ENCODE assay signal across 8 cellular contexts in the genomic region with DNA sequence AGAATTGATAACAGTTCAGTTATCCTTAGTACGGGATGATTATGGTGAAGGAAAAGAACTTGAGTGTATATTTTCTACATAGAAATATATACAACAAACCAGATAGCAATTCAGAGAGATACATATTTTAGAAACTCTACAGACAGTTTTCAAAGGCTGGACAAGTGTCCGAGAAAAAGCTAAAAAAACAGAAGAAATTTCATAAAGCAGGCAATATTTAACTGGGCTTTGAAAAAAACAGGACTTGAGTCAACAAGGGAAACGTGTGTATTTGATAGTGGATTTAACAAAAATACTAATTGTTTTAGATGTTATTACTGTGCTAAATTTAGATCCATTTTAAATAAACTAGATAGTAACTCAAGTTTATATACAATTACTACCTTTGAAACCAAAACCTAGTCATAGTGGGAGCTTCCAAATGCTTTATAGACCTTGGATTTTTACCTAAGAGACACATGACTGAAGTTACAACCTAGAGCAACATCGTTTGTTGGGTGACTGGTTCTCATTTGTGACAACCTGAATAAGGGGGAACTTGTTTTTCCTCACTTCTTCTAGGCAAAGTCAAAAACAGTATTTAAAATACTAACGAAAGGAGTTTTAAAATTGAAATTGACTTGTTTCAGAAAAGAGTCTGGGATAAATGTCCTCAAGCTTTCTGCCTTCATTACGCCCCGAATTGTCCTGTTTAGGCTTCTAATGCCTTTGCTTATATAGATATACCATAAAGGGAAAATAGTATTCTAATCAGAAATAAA.
A peak's percentile ranks its signal among the peaks of the same experiment; 100 is the strongest.
DNase-seq lines count a peak whose midpoint lies in the region; ATAC-seq and TF ChIP-seq lines count a peak whose summit lies in the region.

No MANE protein-coding gene starts in this region.

- ATAC-seq in DND-41 (ENCODE audit: insufficient read depth, low read depth) (no peak), HG02759 (IDR thresholded peaks at IDR 0.05; ENCODE audit: unreplicated experiment) (no peak)

- H3K18ac ChIP-seq in trophoblast cell (ENCODE audit: low read length), result no peak overlapping the region

- H3K79me1 ChIP-seq in trophoblast cell (ENCODE audit: low read length), result peaks cover 11% of the 10 kb centered on the region

- peak overlapping the region; percentile 65 for H3K4me2 ChIP-seq in DND-41 (ENCODE audit: insufficient read depth, low read length)
- H3K4me2 ChIP-seq in trophoblast cell (ENCODE audit: low read length), result peak overlapping the region; percentile 97

- H2AFZ ChIP-seq in DND-41 (ENCODE audit: low read depth, low read length) (no peak overlapping the region), trophoblast cell (ENCODE audit: insufficient read depth, low read length, poor library complexity) (no peak overlapping the region)

- no peak for TF ChIP-seq CTCF in DND-41 (IDR thresholded peaks at IDR 0.05; ENCODE audit: borderline replicate concordance, extremely low read depth, low read length, poor library complexity, severe bottlenecking)
- no peak for TF ChIP-seq CTCF in epithelial cell of proximal tubule (conservative IDR thresholded peaks at IDR 0.05; ENCODE audit: low read depth, low read length)

- no CpG with 5 or more reads among the region's 7 CpGs for WGBS in trophoblast cell (ENCODE audit: extremely low coverage, insufficient coverage, insufficient read length)

- H3K23ac ChIP-seq in trophoblast cell (ENCODE audit: low read length), result no peak overlapping the region

- H2BK120ac ChIP-seq in trophoblast cell (ENCODE audit: insufficient read depth, low read length, poor library complexity), result no peak overlapping the region

- H2BK5ac ChIP-seq in trophoblast cell (ENCODE audit: low read depth, low read length, poor library complexity), result no peak overlapping the region

- H4K91ac ChIP-seq in trophoblast cell (ENCODE audit: low read depth, low read length), result no peak overlapping the region

- H3K79me2 ChIP-seq in DND-41 (ENCODE audit: insufficient read depth, low read length) (peaks cover 40% of the 10 kb centered on the region), trophoblast cell (ENCODE audit: control insufficient read depth, insufficient read depth, low read length, poor library complexity) (peaks cover 7% of the 10 kb centered on the region)

- H2AK5ac ChIP-seq in trophoblast cell (ENCODE audit: low read length), result no peak overlapping the region

- DNase-seq in DND-41 (no peak), NCI-H146 (lab: John Stamatoyannopoulos, UW) (peak; percentile 44), epithelial cell of proximal tubule (ENCODE audit: low read depth) (no peak), trophoblast cell (no peak), LoVo (ENCODE audit: low spot score) (no peak), NCI-H1930 (lab: John Stamatoyannopoulos, UW) (no peak)
- no peak for DNase-seq in stimulated activated CD4-positive, alpha-beta T cell treated with anti-CD3 and anti-CD28 coated beads, Interleukin-2, amount 100 ng/mL, for 48 hours

- no peaks in the 10 kb centered on the region for H3K9me3 ChIP-seq in DND-41 (ENCODE audit: insufficient read depth, low read length, severe bottlenecking)
- no peaks in the 10 kb centered on the region for H3K9me3 ChIP-seq in trophoblast cell (ENCODE audit: insufficient read depth, low read depth, low read length)

- H4K8ac ChIP-seq in trophoblast cell (ENCODE audit: low read depth, low read length), result no peak overlapping the region

- H3K9ac ChIP-seq in DND-41 (ENCODE audit: low read depth, low read length) (peak overlapping the region; percentile 83), trophoblast cell (ENCODE audit: low read length) (no peak overlapping the region)

- no peak overlapping the region for H3K4ac ChIP-seq in trophoblast cell (ENCODE audit: low read depth, low read length)

- H4K20me1 ChIP-seq in DND-41 (ENCODE audit: insufficient read depth, low read length), result no peaks in the 10 kb centered on the region

- H3K14ac ChIP-seq in trophoblast cell (ENCODE audit: low read length), result peak overlapping the region; percentile 48

- no peaks in the 10 kb centered on the region for H3K27me3 ChIP-seq in DND-41 (ENCODE audit: insufficient read depth, low read length, poor library complexity)
- H3K27me3 ChIP-seq in trophoblast cell (ENCODE audit: insufficient read depth, low read length), result no peaks in the 10 kb centered on the region

- H3K4me1 ChIP-seq in DND-41 (ENCODE audit: insufficient read depth, low read length) (peaks cover 72% of the 10 kb centered on the region), trophoblast cell (ENCODE audit: control insufficient read depth in 1 of 2, insufficient read depth in 2 of 2, low read length in 2 of 2) (no peaks in the 10 kb centered on the region)

- H2BK12ac ChIP-seq in trophoblast cell (ENCODE audit: low read length), result no peak overlapping the region

- H3K4me3 ChIP-seq in DND-41 (ENCODE audit: low read depth in 1 of 2, low read length in 2 of 2), result peak overlapping the region; percentile 49 to 59
- peak overlapping the region; percentile 58 for H3K4me3 ChIP-seq in epithelial cell of proximal tubule (ENCODE audit: low read depth, low read length)
- no peak overlapping the region for H3K4me3 ChIP-seq in trophoblast cell (ENCODE audit: low read depth, low read length)

- H3K27ac ChIP-seq in DND-41 (ENCODE audit: low read length) (peak overlapping the region; percentile 97), trophoblast cell (ENCODE audit: low read depth, low read length) (peak overlapping the region; percentile 83)

- no peak overlapping the region for H4K12ac ChIP-seq in trophoblast cell (ENCODE audit: low read depth, low read length)

- peaks cover 3% of the 10 kb centered on the region; the same call in 1 of the 2 replicates for H3K36me3 ChIP-seq in DND-41 (ENCODE audit: insufficient read depth, low read length)
- H3K36me3 ChIP-seq in trophoblast cell (ENCODE audit: control insufficient read depth in 1 of 2, insufficient read depth in 2 of 2, low read length in 2 of 2), result no peaks in the 10 kb centered on the region
